11 cellular contexts compared by ENCODE assay signal in the genomic region with DNA sequence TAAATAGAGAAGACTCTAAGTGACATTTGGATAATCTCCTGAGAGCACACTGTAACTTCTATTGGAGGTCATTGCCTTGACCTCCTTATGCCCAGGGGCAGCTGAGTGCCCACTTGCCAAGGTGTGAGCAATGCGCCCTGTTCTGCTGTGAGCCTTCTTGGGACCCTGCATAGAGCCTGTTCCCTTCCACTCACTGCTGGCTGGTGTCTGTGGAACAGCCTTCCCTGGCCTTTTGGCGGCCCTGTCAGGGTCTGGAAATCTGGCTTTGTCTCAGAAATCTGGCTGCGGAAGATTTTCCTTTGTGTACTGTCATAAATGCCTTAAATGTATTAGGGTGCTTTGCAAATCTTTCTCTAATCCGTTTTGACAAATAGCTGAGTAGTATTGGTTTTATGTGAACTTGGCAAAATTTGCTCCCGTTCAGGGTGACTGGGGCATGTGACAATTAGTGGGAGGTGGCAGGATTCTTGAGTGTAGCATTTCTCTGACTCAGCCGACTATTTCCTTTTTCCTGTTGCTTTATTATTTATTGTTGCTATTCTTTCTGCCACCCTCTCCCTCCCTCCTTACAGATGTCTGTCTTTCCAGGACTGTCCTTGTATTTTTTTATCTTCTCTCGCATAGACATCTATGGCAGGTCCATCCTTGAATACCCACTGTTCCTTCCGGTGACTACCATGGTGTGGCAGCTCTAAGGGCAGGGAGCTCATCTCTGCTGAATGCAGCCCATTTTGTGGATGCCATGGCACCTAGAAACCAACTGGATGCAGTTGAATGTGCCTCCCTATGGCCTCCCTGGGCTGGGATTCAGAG. TPM values are rescaled to one million over a fixed set of nuclear protein-coding genes. Genes with fewer than 3 reads are reported as not detected.
DNase-seq lines count a peak whose midpoint lies in the region; ATAC-seq and TF ChIP-seq lines count a peak whose summit lies in the region.
"Had no signal": no experiment of that assay in that cellular context is flagged by ENCODE, and none has a peak within 500 bp of the region (broad histone marks: within the 10 kb centered on the region; RNA-seq: fewer than 3 reads in every experiment).

No MANE protein-coding gene starts in this region.

- no peak for DNase-seq in activated CD8-positive, alpha-beta T cell treated with anti-CD3 and anti-CD28 coated beads for 36 hours
- DNase-seq in activated CD8-positive, alpha-beta T cell treated with anti-CD3 and anti-CD28 coated beads, Interleukin-2, amount 10 ng/mL, durations not matched to agents 7 days and 5 days = no peak
- peak; percentile 40 to 78 for DNase-seq in dermis microvascular lymphatic vessel endothelial cell (ENCODE audit: low read depth in 2 of 2)
- DNase-seq in lung microvascular endothelial cell (ENCODE audit: low read depth in 2 of 2) = peak; percentile 34 to 44
- peak in 1 of 2 donors; percentile 24 for DNase-seq in thyroid gland
- no peak for DNase-seq in NCI-H510A treated with DMSO at 0.1 percent for 48 hours (lab: John Stamatoyannopoulos, UW)
- no peak for DNase-seq in stimulated activated effector memory CD8-positive, alpha-beta T cell treated with anti-CD3 and anti-CD28 coated beads, Interleukin-12 subunit alpha, Interleukin-12 subunit beta, amount 100 ng/mL, for 72 hours (ENCODE audit: low spot score in 2 of 2)
- DNase-seq: ACHN, substantia nigra had no signal

- no peaks in the 10 kb centered on the region for H3K27me3 Mint-ChIP-seq in activated CD8-positive, alpha-beta T cell treated with anti-CD3 and anti-CD28 coated beads for 36 hours
- no peaks in the 10 kb centered on the region for H3K27me3 Mint-ChIP-seq in activated CD8-positive, alpha-beta T cell treated with anti-CD3 and anti-CD28 coated beads, Interleukin-2, amount 10 ng/mL, durations not matched to agents 7 days and 5 days (ENCODE audit: low read depth)

- H3K27me3 ChIP-seq in thyroid gland = no peaks in the 10 kb centered on the region

- no peaks in the 10 kb centered on the region for H3K9me3 Mint-ChIP-seq in activated CD8-positive, alpha-beta T cell treated with anti-CD3 and anti-CD28 coated beads for 36 hours
- H3K9me3 Mint-ChIP-seq in activated CD8-positive, alpha-beta T cell treated with anti-CD3 and anti-CD28 coated beads, Interleukin-2, amount 10 ng/mL, durations not matched to agents 7 days and 5 days (ENCODE audit: insufficient read depth) = no peaks in the 10 kb centered on the region
- H3K9me3 Mint-ChIP-seq in stimulated activated effector memory CD8-positive, alpha-beta T cell treated with anti-CD3 and anti-CD28 coated beads, Interleukin-12 subunit alpha, Interleukin-12 subunit beta, amount 100 ng/mL, for 72 hours = no peaks in the 10 kb centered on the region

- no peaks in the 10 kb centered on the region for H3K36me3 Mint-ChIP-seq in activated CD8-positive, alpha-beta T cell treated with anti-CD3 and anti-CD28 coated beads for 36 hours (ENCODE audit: low read depth)
- no peaks in the 10 kb centered on the region for H3K36me3 Mint-ChIP-seq in activated CD8-positive, alpha-beta T cell treated with anti-CD3 and anti-CD28 coated beads, Interleukin-2, amount 10 ng/mL, durations not matched to agents 7 days and 5 days (ENCODE audit: low read depth)
- no peaks in the 10 kb centered on the region for H3K36me3 Mint-ChIP-seq in stimulated activated effector memory CD8-positive, alpha-beta T cell treated with anti-CD3 and anti-CD28 coated beads, Interleukin-12 subunit alpha, Interleukin-12 subunit beta, amount 100 ng/mL, for 72 hours

- H3K4me1 ChIP-seq in thyroid gland = peaks cover 34 to 55% of the 10 kb centered on the region in 2 donors

- peak overlapping the region; percentile 61 to 89 (median 89) for H3K27ac ChIP-seq in thyroid gland

- no peak overlapping the region for H3K27ac Mint-ChIP-seq in activated CD8-positive, alpha-beta T cell treated with anti-CD3 and anti-CD28 coated beads for 36 hours
- no peak overlapping the region for H3K27ac Mint-ChIP-seq in activated CD8-positive, alpha-beta T cell treated with anti-CD3 and anti-CD28 coated beads, Interleukin-2, amount 10 ng/mL, durations not matched to agents 7 days and 5 days
- no peak overlapping the region for H3K27ac Mint-ChIP-seq in stimulated activated effector memory CD8-positive, alpha-beta T cell treated with anti-CD3 and anti-CD28 coated beads, Interleukin-12 subunit alpha, Interleukin-12 subunit beta, amount 100 ng/mL, for 72 hours

- TF ChIP-seq CTCF in activated CD8-positive, alpha-beta T cell treated with anti-CD3 and anti-CD28 coated beads for 36 hours (IDR thresholded peaks at IDR 0.05) = no peak
- no peak for TF ChIP-seq CTCF in thyroid gland (IDR thresholded peaks at IDR 0.05)

- no peak overlapping the region for H3K4me3 ChIP-seq in thyroid gland (replicated peaks in 1 of 3)

- no peak for TF ChIP-seq POLR2A in thyroid gland (IDR thresholded peaks at IDR 0.05)

- no peaks in the 10 kb centered on the region for H3K36me3 ChIP-seq in thyroid gland

- CTCF ChIA-PET in activated CD8-positive, alpha-beta T cell treated with anti-CD3 and anti-CD28 coated beads for 36 hours (lab: Charles Lee) = interaction anchor here (0.8 to 2.1 kb wide), 2 partner anchors 12 to 44 kb away, joined by 4 to 7 read pairs; no protein-coding TSS in a partner anchor
- CTCF ChIA-PET in activated CD8-positive, alpha-beta T cell treated with anti-CD3 and anti-CD28 coated beads, Interleukin-2, amount 10 ng/mL, durations not matched to agents 7 days and 5 days (lab: Charles Lee) = no interaction called here

- no peak overlapping the region for H3K4me3 Mint-ChIP-seq in activated CD8-positive, alpha-beta T cell treated with anti-CD3 and anti-CD28 coated beads for 36 hours
- no peak overlapping the region for H3K4me3 Mint-ChIP-seq in activated CD8-positive, alpha-beta T cell treated with anti-CD3 and anti-CD28 coated beads, Interleukin-2, amount 10 ng/mL, durations not matched to agents 7 days and 5 days
- no peak overlapping the region for H3K4me3 Mint-ChIP-seq in stimulated activated effector memory CD8-positive, alpha-beta T cell treated with anti-CD3 and anti-CD28 coated beads, Interleukin-12 subunit alpha, Interleukin-12 subunit beta, amount 100 ng/mL, for 72 hours

- POLR2A ChIA-PET in activated CD8-positive, alpha-beta T cell treated with anti-CD3 and anti-CD28 coated beads for 36 hours (lab: Charles Lee) = no interaction called here
- POLR2A ChIA-PET in activated CD8-positive, alpha-beta T cell treated with anti-CD3 and anti-CD28 coated beads, Interleukin-2, amount 10 ng/mL, durations not matched to agents 7 days and 5 days (lab: Charles Lee) = interaction anchor here (1.1 kb wide), 1 partner anchor 19 kb away, joined by 3 read pairs; no protein-coding TSS in a partner anchor

- 65 to 73% methylated on average over 8 of the region's 8 CpGs for WGBS in thyroid gland, 2 donors

- H3K9me3 ChIP-seq in thyroid gland = no peaks in the 10 kb centered on the region

- intact Hi-C loops in activated CD8-positive, alpha-beta T cell treated with anti-CD3 and anti-CD28 coated beads for 36 hours (cut with micrococcal nuclease) = no loop called here
- intact Hi-C loops in thyroid gland (cut with DNase I) = no loop called here

- peaks cover 33% of the 10 kb centered on the region for H3K4me1 Mint-ChIP-seq in activated CD8-positive, alpha-beta T cell treated with anti-CD3 and anti-CD28 coated beads for 36 hours (ENCODE audit: low read depth)
- H3K4me1 Mint-ChIP-seq in activated CD8-positive, alpha-beta T cell treated with anti-CD3 and anti-CD28 coated beads, Interleukin-2, amount 10 ng/mL, durations not matched to agents 7 days and 5 days (ENCODE audit: low read depth) = peaks cover 27% of the 10 kb centered on the region
- H3K4me1 Mint-ChIP-seq in stimulated activated effector memory CD8-positive, alpha-beta T cell treated with anti-CD3 and anti-CD28 coated beads, Interleukin-12 subunit alpha, Interleukin-12 subunit beta, amount 100 ng/mL, for 72 hours = peaks cover 16% of the 10 kb centered on the region

- peak; percentile 40 for ATAC-seq in activated CD8-positive, alpha-beta T cell treated with anti-CD3 and anti-CD28 coated beads for 36 hours
- ATAC-seq in activated CD8-positive, alpha-beta T cell treated with anti-CD3 and anti-CD28 coated beads, Interleukin-2, amount 10 ng/mL, durations not matched to agents 7 days and 5 days = no peak
- no peak for ATAC-seq in HG03571 (IDR thresholded peaks at IDR 0.05; ENCODE audit: unreplicated experiment)
- ATAC-seq in stimulated activated effector memory CD8-positive, alpha-beta T cell treated with anti-CD3 and anti-CD28 coated beads, Interleukin-12 subunit alpha, Interleukin-12 subunit beta, amount 100 ng/mL, for 72 hours = no peak

RNA-seq across cellular contexts. Expression of gene LDLRAD4, which starts 41.8 kb away (rescaled TPM):
- 10 to 100 TPM; 37.3 to 38.5 TPM for total RNA-seq in activated CD8-positive, alpha-beta T cell treated with anti-CD3 and anti-CD28 coated beads for 36 hours
- 10 to 100 TPM; 34.3 to 35.7 TPM for total RNA-seq in activated CD8-positive, alpha-beta T cell treated with anti-CD3 and anti-CD28 coated beads, Interleukin-2, amount 10 ng/mL, durations not matched to agents 7 days and 5 days
- total RNA-seq in dermis microvascular lymphatic vessel endothelial cell (6.7 and 20.9 TPM in 2 replicates), lung microvascular endothelial cell (6.3 and 22.2 TPM in 2 replicates), thyroid gland (10 to 100 TPM; 23.7 to 35.7 (median 29.7) TPM)
- total RNA-seq: fibroblast of lung had no signal

Comparison
In these comparisons a context has a peak if more than half of its experiments do, and no peak if none do; other contexts are left out.
1. DNase-seq: peak in dermis microvascular lymphatic vessel endothelial cell (2 of 2) and lung microvascular endothelial cell (2 of 2); none in activated CD8-positive, alpha-beta T cell treated with anti-CD3 and anti-CD28 coated beads for 36 hours (single experiment), activated CD8-positive, alpha-beta T cell treated with anti-CD3 and anti-CD28 coated beads, Interleukin-2, amount 10 ng/mL, durations not matched to agents 7 days and 5 days (single experiment), NCI-H510A treated with DMSO at 0.1 percent for 48 hours (single experiment) and stimulated activated effector memory CD8-positive, alpha-beta T cell treated with anti-CD3 and anti-CD28 coated beads, Interleukin-12 subunit alpha, Interleukin-12 subunit beta, amount 100 ng/mL, for 72 hours (0 of 2).